In genomic region chr6:149337330-149337729, GRCh38 we compare ENCODE assay signal across 14 cellular contexts. TPM values are rescaled to one million over a fixed set of nuclear protein-coding genes. Genes with fewer than 3 reads are reported as not detected.
DNase-seq lines count a peak whose midpoint lies in the region; ATAC-seq, FAIRE-seq and TF ChIP-seq lines count a peak whose summit lies in the region.
"Had no signal": no experiment of that assay in that cellular context is flagged by ENCODE, and none has a peak within 500 bp of the region (broad histone marks: within the 10 kb centered on the region; RNA-seq: fewer than 3 reads in every experiment).

No MANE protein-coding gene starts in this region.

- DNase-seq in activated CD4-positive, alpha-beta T cell treated with anti-CD3 and anti-CD28 coated beads for 36 hours, result no peak
- no peak for DNase-seq in activated CD4-positive, alpha-beta T cell treated with anti-CD3 and anti-CD28 coated beads for 1 hour
- DNase-seq in GM19239 (ENCODE audit: insufficient read length, low spot score), result no peak
- no peak for DNase-seq in naive B cell
- no peak for DNase-seq in osteoblast (ENCODE audit: insufficient read length, low spot score, missing footprints)
- no peak for DNase-seq in inferior parietal cortex (ENCODE audit: extremely low spot score)
- DNase-seq in body of pancreas, result no peak
- DNase-seq: activated gamma-delta T cell treated with Interleukin-2 at 50 U/mL for 16 hours, hippocampal formation, ovary, upper lobe of left lung had no signal

- WGBS in body of pancreas, 2 donors, result 27 to 37% methylated on average over 1 of the region's 1 CpG

- H2AFZ ChIP-seq in osteoblast (ENCODE audit: low read length), result no peak overlapping the region

- CTCF ChIA-PET in activated CD4-positive, alpha-beta T cell treated with anti-CD3 and anti-CD28 coated beads for 36 hours (lab: Charles Lee), result interaction anchor here (0.6 to 7.6 kb wide), 4 partner anchors 14 to 145 kb away, joined by 3 to 49 read pairs (median 3); no protein-coding TSS in a partner anchor

- H3K4me2 ChIP-seq in osteoblast (ENCODE audit: insufficient read depth, low read length), result no peak overlapping the region

- H3K4me1 Mint-ChIP-seq in activated CD4-positive, alpha-beta T cell treated with anti-CD3 and anti-CD28 coated beads for 36 hours, result peaks cover 85% of the 10 kb centered on the region
- H3K4me1 Mint-ChIP-seq in activated T-helper 17 cell treated with anti-CD3 and anti-CD28 coated beads, Interleukin-2, amount 50 U/mL, for 72 hours, result peaks cover 72% of the 10 kb centered on the region
- peaks cover 56 to 81% (median 71%) of the 10 kb centered on the region in 3 donors for H3K4me1 Mint-ChIP-seq in naive B cell

- no peak overlapping the region for H3K4me3 ChIP-seq in osteoblast (ENCODE audit: insufficient read depth, low read length)
- H3K4me3 ChIP-seq in body of pancreas, result no peak overlapping the region
- H3K4me3 ChIP-seq: ovary, SJCRH30, upper lobe of left lung had no signal

- no peak for ATAC-seq in activated CD4-positive, alpha-beta T cell treated with anti-CD3 and anti-CD28 coated beads for 36 hours
- no peak for ATAC-seq in activated T-helper 17 cell treated with anti-CD3 and anti-CD28 coated beads, Interleukin-2, amount 50 U/mL, for 72 hours (replicated peaks)
- ATAC-seq in naive B cell (ENCODE audit: low read depth in 2 of 2), result peak in 1 of 2 donors; percentile 21
- ATAC-seq in body of pancreas, result no peak

- peaks cover 31% of the 10 kb centered on the region for H3K36me3 Mint-ChIP-seq in activated CD4-positive, alpha-beta T cell treated with anti-CD3 and anti-CD28 coated beads for 36 hours (ENCODE audit: low read depth)
- peaks cover 82% of the 10 kb centered on the region for H3K36me3 Mint-ChIP-seq in activated T-helper 17 cell treated with anti-CD3 and anti-CD28 coated beads, Interleukin-2, amount 50 U/mL, for 72 hours (ENCODE audit: low read depth)
- no peaks in the 10 kb centered on the region for H3K36me3 Mint-ChIP-seq in naive B cell

- no peaks in the 10 kb centered on the region for H3K9me3 ChIP-seq in osteoblast (ENCODE audit: low read depth, low read length)
- no peaks in the 10 kb centered on the region for H3K9me3 ChIP-seq in body of pancreas
- H3K9me3 ChIP-seq: ovary, SJCRH30, upper lobe of left lung had no signal

- H3K36me3 ChIP-seq in osteoblast (ENCODE audit: insufficient read depth, low read length) (no peaks in the 10 kb centered on the region), body of pancreas (replicated peaks in 1 of 2; ENCODE audit: insufficient read depth in 1 of 2, low read depth in 2 of 2) (no peaks in the 10 kb centered on the region)
- H3K36me3 ChIP-seq: ovary, SJCRH30, upper lobe of left lung had no signal

- H3K27ac ChIP-seq in osteoblast (ENCODE audit: low read depth, low read length) (no peak overlapping the region), body of pancreas (no peak overlapping the region)
- H3K27ac ChIP-seq: ovary, SJCRH30, upper lobe of left lung had no signal

- peak overlapping the region; percentile 44 for H3K27ac Mint-ChIP-seq in activated CD4-positive, alpha-beta T cell treated with anti-CD3 and anti-CD28 coated beads for 36 hours
- peak overlapping the region; percentile 98 for H3K27ac Mint-ChIP-seq in activated T-helper 17 cell treated with anti-CD3 and anti-CD28 coated beads, Interleukin-2, amount 50 U/mL, for 72 hours
- H3K27ac Mint-ChIP-seq in naive B cell, result peak overlapping the region in 4 of 6 donors; percentile 40 to 49 (median 46)

- H3K9me3 Mint-ChIP-seq in activated CD4-positive, alpha-beta T cell treated with anti-CD3 and anti-CD28 coated beads for 36 hours (ENCODE audit: low read depth), result peaks cover 5% of the 10 kb centered on the region
- H3K9me3 Mint-ChIP-seq in activated T-helper 17 cell treated with anti-CD3 and anti-CD28 coated beads, Interleukin-2, amount 50 U/mL, for 72 hours, result no peaks in the 10 kb centered on the region
- H3K9me3 Mint-ChIP-seq in naive B cell, result no peaks in the 10 kb centered on the region

- POLR2A ChIA-PET in activated CD4-positive, alpha-beta T cell treated with anti-CD3 and anti-CD28 coated beads for 36 hours (lab: Charles Lee), result no interaction called here

- peak; percentile 66 for FAIRE-seq in GM19239 (lab: Jason Lieb, UNC)
- FAIRE-seq: colon had no signal

- H3K27me3 ChIP-seq in osteoblast (ENCODE audit: insufficient read depth, low read length) (no peaks in the 10 kb centered on the region), body of pancreas (no peaks in the 10 kb centered on the region)
- H3K27me3 ChIP-seq: ovary, SJCRH30, upper lobe of left lung had no signal

- no peak for TF ChIP-seq POLR2A in body of pancreas (IDR thresholded peaks at IDR 0.05)

- H3K79me2 ChIP-seq in osteoblast (ENCODE audit: insufficient read depth, low read length), result peaks cover 96% of the 10 kb centered on the region

- H3K4me1 ChIP-seq in osteoblast (ENCODE audit: insufficient read depth, low read length) (peaks cover 52% of the 10 kb centered on the region), body of pancreas (peaks cover 59% of the 10 kb centered on the region)

- no peaks in the 10 kb centered on the region for H3K27me3 Mint-ChIP-seq in activated CD4-positive, alpha-beta T cell treated with anti-CD3 and anti-CD28 coated beads for 36 hours
- no peaks in the 10 kb centered on the region for H3K27me3 Mint-ChIP-seq in activated T-helper 17 cell treated with anti-CD3 and anti-CD28 coated beads, Interleukin-2, amount 50 U/mL, for 72 hours
- H3K27me3 Mint-ChIP-seq in naive B cell, result no peaks in the 10 kb centered on the region

- no peak overlapping the region for H3K4me3 Mint-ChIP-seq in activated CD4-positive, alpha-beta T cell treated with anti-CD3 and anti-CD28 coated beads for 36 hours
- peak overlapping the region; percentile 89 for H3K4me3 Mint-ChIP-seq in activated T-helper 17 cell treated with anti-CD3 and anti-CD28 coated beads, Interleukin-2, amount 50 U/mL, for 72 hours
- H3K4me3 Mint-ChIP-seq in naive B cell, result peak overlapping the region in 4 of 8 donors; percentile 15 to 48 (median 32)

- intact Hi-C loops in activated CD4-positive, alpha-beta T cell treated with anti-CD3 and anti-CD28 coated beads for 36 hours (cut with DNase I, micrococcal nuclease), result loop anchor here (5.0 kb wide), 5 partner anchors 125 to 305 kb away; no protein-coding TSS in a partner anchor
- intact Hi-C loops in body of pancreas (cut with DNase I), result no loop called here

- TF ChIP-seq CTCF in osteoblast (IDR thresholded peaks at IDR 0.05; ENCODE audit: extremely low read depth, low read depth, low read length), result no peak
- TF ChIP-seq CTCF in body of pancreas (IDR thresholded peaks at IDR 0.05), result no peak

- H4K20me1 ChIP-seq in osteoblast (ENCODE audit: insufficient read depth, low read length), result peaks cover 62% of the 10 kb centered on the region

RNA-seq across cellular contexts. Expression of gene TAB2, which starts 19.8 kb away (rescaled TPM):
- total RNA-seq in activated CD4-positive, alpha-beta T cell treated with anti-CD3 and anti-CD28 coated beads for 36 hours, result 10 to 100 TPM; 65.8 to 94.1 TPM
- 100 to 1,000 TPM; 164 to 185 TPM for total RNA-seq in activated T-helper 17 cell treated with anti-CD3 and anti-CD28 coated beads, Interleukin-2, amount 50 U/mL, for 72 hours
- 10 to 100 TPM in 3 of 6 donors, 1 to 10 TPM in 3; 7.7 to 13.5 (median 10.1) TPM for polyA plus RNA-seq in naive B cell (ENCODE audit: low read depth in 6 of 6)
- total RNA-seq in osteoblast, result 28.2 and 34.8 TPM in 2 replicates
- 10 to 100 TPM; 25.7 to 26.2 TPM for total RNA-seq in body of pancreas

Comparison
In these comparisons a context has a peak if more than half of its experiments do, and no peak if none do; other contexts are left out.
1. H3K27ac Mint-ChIP-seq: peak in every context shown above with its lines; median percentile 98 in activated T-helper 17 cell treated with anti-CD3 and anti-CD28 coated beads, Interleukin-2, amount 50 U/mL, for 72 hours; 46 in naive B cell; 44 in activated CD4-positive, alpha-beta T cell treated with anti-CD3 and anti-CD28 coated beads for 36 hours.